Comparison of ENCODE assay signal across 8 cellular contexts in genomic region chr14:99603965-99604765, GRCh38. TPM values are rescaled to one million over a fixed set of nuclear protein-coding genes. Genes with fewer than 3 reads are reported as not detected.
A peak's percentile ranks its signal among the peaks of the same experiment; 100 is the strongest.
DNase-seq lines count a peak whose midpoint lies in the region; ATAC-seq and TF ChIP-seq lines count a peak whose summit lies in the region.

TSS of gene CCDC85C (minus strand) at chr14:99604207. CDS start at chr14:99603959, 248 bp downstream.

- peak within 1 kb of the TSS; percentile 74 to 86 for H3K9ac ChIP-seq in colonic mucosa (ENCODE audit: low read depth in 2 of 2, low read length in 2 of 2)

- no peaks in the 10 kb centered on the region for H3K36me3 ChIP-seq in colonic mucosa

- peaks cover 12% of the 10 kb centered on the region for H3K4me1 ChIP-seq in colonic mucosa

- H3K27me3 ChIP-seq in colonic mucosa, result no peaks in the 10 kb centered on the region

- no peaks in the 10 kb centered on the region for H3K9me3 ChIP-seq in colonic mucosa

- peak within 1 kb of the TSS; percentile 91 for H3K4me3 ChIP-seq in AG09309 (ENCODE audit: control insufficient read depth, low read depth, low read length)
- peak within 1 kb of the TSS; percentile 89 for H3K4me3 ChIP-seq in colonic mucosa

- TF ChIP-seq CTCF in AG09309 (IDR thresholded peaks at IDR 0.05; ENCODE audit: control insufficient read depth, insufficient read depth, low read depth, low read length, missing control alignments) (no peak), colonic mucosa (IDR thresholded peaks at IDR 0.05) (no peak)

- peak; percentile 87 for ATAC-seq in GM19035 (IDR thresholded peaks at IDR 0.05; ENCODE audit: unreplicated experiment)
- peak; percentile 87 for ATAC-seq in HG03342 (IDR thresholded peaks at IDR 0.05; ENCODE audit: unreplicated experiment)

- peak within 1 kb of the TSS; percentile 86 for H3K27ac ChIP-seq in colonic mucosa

- DNase-seq in AG09309 (ENCODE audit: low read depth) (peak; percentile 74), NCI-H446 treated with DMSO at 0.1 percent for 48 hours (lab: John Stamatoyannopoulos, UW) (peak; percentile 93), colonic mucosa (peak; percentile 91), kidney glomerular epithelial cell (lab: John Stamatoyannopoulos, UW) (peak; percentile 70)
- peak; percentile 93 for DNase-seq in activated CD4-positive, alpha-beta T cell treated with anti-CD3 and anti-CD28 coated beads for 48 hours
- peak; percentile 93 for DNase-seq in stimulated activated CD4-positive, alpha-beta T cell treated with anti-CD3 and anti-CD28 coated beads, Interleukin-15, amount 100 ng/mL, for 24 hours

- intact Hi-C loops in colonic mucosa (cut with DNase I), result no loop called here

RNA-seq across cellular contexts. Expression of gene CCDC85C, which starts in this region (rescaled TPM):
- total RNA-seq in colonic mucosa, result 10 to 100 TPM; 54.0 to 73.4 TPM

Comparison
In these comparisons a context has a peak if more than half of its experiments do, and no peak if none do; other contexts are left out.
1. Peak in every context shown above with its lines: DNase-seq, ATAC-seq, H3K4me3 ChIP-seq and H3K27ac ChIP-seq.